10 cellular contexts compared by ENCODE assay signal in the genomic region with DNA sequence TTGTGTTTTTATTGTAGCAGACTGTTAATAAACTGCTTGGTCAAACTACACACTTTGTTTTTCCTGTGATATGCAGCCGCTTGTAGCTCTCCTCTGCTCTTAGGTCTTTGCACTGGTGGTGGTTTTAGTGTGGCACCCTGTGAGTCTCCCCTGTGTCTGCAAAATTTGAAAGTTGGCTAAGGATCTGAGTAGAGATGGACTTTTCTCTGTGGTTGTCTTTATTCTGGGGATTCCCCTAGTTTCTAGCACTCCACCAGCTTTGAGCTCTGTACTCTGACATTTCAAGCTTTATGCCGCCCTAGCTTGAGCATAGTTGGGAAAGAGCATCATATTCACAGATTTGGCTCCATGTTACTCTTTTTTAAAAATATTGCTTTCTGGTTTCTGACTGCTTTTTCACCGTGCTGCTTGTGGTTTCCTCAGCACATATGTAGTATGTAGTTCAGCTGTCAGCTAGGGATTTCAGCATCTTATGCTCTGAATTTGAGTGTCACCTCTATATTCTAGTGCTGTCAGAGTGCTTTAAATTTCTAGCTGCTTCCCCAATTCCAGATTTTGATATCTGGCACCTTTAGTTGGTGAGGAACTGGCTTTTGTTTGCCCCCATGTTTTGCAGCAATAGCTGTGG. TPM values are rescaled to one million over a fixed set of nuclear protein-coding genes. Genes with fewer than 3 reads are reported as not detected.
DNase-seq lines count a peak whose midpoint lies in the region; ATAC-seq and TF ChIP-seq lines count a peak whose summit lies in the region.
"Had no signal": no experiment of that assay in that cellular context is flagged by ENCODE, and none has a peak within 500 bp of the region (broad histone marks: within the 10 kb centered on the region; RNA-seq: fewer than 3 reads in every experiment).

No MANE protein-coding gene starts in this region.

- DNase-seq in activated T-cell treated with anti-CD3 and anti-CD28 coated beads, Interleukin-2, amount 50 U/mL, for 4 hours: no peak
- DNase-seq in activated T-cell treated with anti-CD3 and anti-CD28 coated beads, Interleukin-2, amount 50 U/mL, for 1 hour: no peak
- DNase-seq in stimulated activated naive CD8-positive, alpha-beta T cell treated with anti-CD3 and anti-CD28 coated beads, Interleukin-15, Interleukin-2, amounts not matched to agents 100 U/mL and 50 U/mL, for 24 hours: no peak
- no peak for DNase-seq in NCI-H345 (lab: John Stamatoyannopoulos, UW)
- DNase-seq in brain microvascular endothelial cell: no peak
- DNase-seq in activated effector memory CD4-positive, alpha-beta T cell treated with anti-CD3 and anti-CD28 coated beads, Interleukin-2, amount 50 U/mL, for 16 hours: no peak
- DNase-seq: SK-N-SH had no signal

- peak; percentile 78 to 79 for ATAC-seq in activated T-cell treated with anti-CD3 and anti-CD28 coated beads, Interleukin-2, amount 50 U/mL, for 4 hours
- ATAC-seq in GM21825 (IDR thresholded peaks at IDR 0.05; ENCODE audit: unreplicated experiment) (peak; percentile 67), HG03558 (IDR thresholded peaks at IDR 0.05; ENCODE audit: extremely low read depth, unreplicated experiment) (peak; percentile 37)
- peak; percentile 91 for ATAC-seq in stimulated activated naive CD8-positive, alpha-beta T cell treated with anti-CD3 and anti-CD28 coated beads, Interleukin-15, Interleukin-2, amounts not matched to agents 100 U/mL and 50 U/mL, for 24 hours
- ATAC-seq: esophagus mucosa had no signal

- no peak overlapping the region for H3K4me3 ChIP-seq in brain microvascular endothelial cell (ENCODE audit: low read depth, low read length)

- no peak overlapping the region for H3K27ac ChIP-seq in brain microvascular endothelial cell

- no peaks in the 10 kb centered on the region for H3K27me3 Mint-ChIP-seq in activated T-cell treated with anti-CD3 and anti-CD28 coated beads, Interleukin-2, amount 50 U/mL, for 4 hours (ENCODE audit: low read depth)

- H3K36me3 Mint-ChIP-seq in activated T-cell treated with anti-CD3 and anti-CD28 coated beads, Interleukin-2, amount 50 U/mL, for 4 hours (ENCODE audit: insufficient read depth): no peaks in the 10 kb centered on the region

- in situ Hi-C loops in brain microvascular endothelial cell (cut with HindIII; ENCODE audit: low pct_ligation_motif_present, low sequenced_read_pairs): no loop called here

- TF ChIP-seq CTCF in brain microvascular endothelial cell (IDR thresholded peaks at IDR 0.05; ENCODE audit: low read depth, low read length, missing control alignments): no peak

- no peaks in the 10 kb centered on the region for H3K27me3 ChIP-seq in brain microvascular endothelial cell (replicated peaks)

- H3K4me3 Mint-ChIP-seq in activated T-cell treated with anti-CD3 and anti-CD28 coated beads, Interleukin-2, amount 50 U/mL, for 4 hours: peak overlapping the region; percentile 5

- peaks cover 70% of the 10 kb centered on the region for H3K4me1 Mint-ChIP-seq in activated T-cell treated with anti-CD3 and anti-CD28 coated beads, Interleukin-2, amount 50 U/mL, for 4 hours (ENCODE audit: low read depth)

- H3K36me3 ChIP-seq in brain microvascular endothelial cell (replicated peaks): no peaks in the 10 kb centered on the region

- peaks cover 6% of the 10 kb centered on the region for H3K9me3 Mint-ChIP-seq in activated T-cell treated with anti-CD3 and anti-CD28 coated beads, Interleukin-2, amount 50 U/mL, for 4 hours

RNA-seq across cellular contexts. Expression of gene CDYL, which starts 25.4 kb away (rescaled TPM):
- 10 to 100 TPM; 19.1 to 22.3 (median 21.4) TPM for total RNA-seq in activated T-cell treated with anti-CD3 and anti-CD28 coated beads, Interleukin-2, amount 50 U/mL, for 4 hours

Comparison
In these comparisons a context has a peak if more than half of its experiments do, and no peak if none do; other contexts are left out.
1. ATAC-seq: peak in every context shown above with its lines; median percentile 91 in stimulated activated naive CD8-positive, alpha-beta T cell treated with anti-CD3 and anti-CD28 coated beads, Interleukin-15, Interleukin-2, amounts not matched to agents 100 U/mL and 50 U/mL, for 24 hours; 78 in activated T-cell treated with anti-CD3 and anti-CD28 coated beads, Interleukin-2, amount 50 U/mL, for 4 hours; 67 in GM21825; 37 in HG03558.